1 cellular context compared by ENCODE assay signal in the genomic region with DNA sequence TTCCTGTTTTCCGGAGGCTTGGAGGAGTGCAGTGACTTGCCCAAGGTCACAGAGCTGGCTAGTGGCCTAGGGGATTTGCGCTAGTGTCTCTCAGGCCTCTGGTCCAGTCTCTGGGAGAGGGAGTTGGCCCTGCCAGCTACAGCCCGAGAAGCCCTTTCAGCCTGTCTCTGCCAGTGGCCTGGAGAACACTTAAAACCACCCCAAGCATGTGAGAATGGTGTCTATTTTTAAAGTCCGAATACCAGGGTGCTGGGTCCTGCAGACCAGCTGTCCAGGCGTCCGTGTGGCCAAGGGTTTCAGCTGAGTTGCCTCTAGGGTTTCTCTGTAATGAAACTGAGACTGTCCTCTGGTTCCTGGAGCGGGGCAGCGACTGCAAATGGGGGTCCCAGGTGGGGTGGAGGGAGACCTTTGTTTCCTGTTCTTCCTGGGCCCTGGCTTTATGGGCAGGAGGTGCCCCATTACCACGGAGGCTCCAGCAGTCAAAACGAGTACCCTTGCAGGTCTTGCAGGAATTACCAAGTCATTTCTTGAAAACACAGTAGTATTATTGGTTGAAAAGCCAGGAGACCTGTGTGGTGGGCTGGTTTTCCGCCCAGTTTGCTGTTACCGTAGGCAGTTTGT.
TF ChIP-seq lines count a peak whose summit lies in the region.

No MANE protein-coding gene starts in this region.

TF ChIP-seq in WTC11, 78 proteins besides CTCF, POLR2A, EP300 and RAD21:
- TF ChIP-seq ZNF423 (CRISPR knock-in tag; IDR thresholded peaks at IDR 0.05) (peak; percentile 45; the same call in 1 of the 2 replicates), CREM (CRISPR knock-in tag; IDR thresholded peaks at IDR 0.05) (no peak)
TF ChIP-seq in WTC11: peak in this region for 1.
